In genomic region chr5:107476783-107477182, GRCh38 we compare ENCODE assay signal across 8 cellular contexts.
DNase-seq lines count a peak whose midpoint lies in the region; ATAC-seq and TF ChIP-seq lines count a peak whose summit lies in the region.

No MANE protein-coding gene starts in this region.

- peak; percentile 53 for DNase-seq in GM23338 (ENCODE audit: low spot score)
- peak; percentile 30 for DNase-seq in NCI-H2029 treated with DMSO at 0.1 percent for 48 hours (lab: John Stamatoyannopoulos, UW)
- DNase-seq in fibroblast of gingiva (ENCODE audit: low read depth): peak; percentile 24
- no peak for DNase-seq in EL
- DNase-seq in OCI-M2 (lab: John Stamatoyannopoulos, UW; ENCODE audit: unreplicated experiment): no peak
- DNase-seq in RKO (ENCODE audit: low spot score): no peak
- no peak for DNase-seq in CD1c-positive myeloid dendritic cell (ENCODE audit: extremely low spot score)

- H2AFZ ChIP-seq in GM23338: no peak overlapping the region

- peaks cover 75% of the 10 kb centered on the region for H3K4me1 Mint-ChIP-seq in GM23338

- no peak overlapping the region for H3K4me2 ChIP-seq in GM23338

- no peak for TF ChIP-seq CTCF in GM23338 (conservative IDR thresholded peaks at IDR 0.05; ENCODE audit: low read depth in 2 of 2)

- H3K4me3 Mint-ChIP-seq in GM23338: no peak overlapping the region

- H3F3A ChIP-seq in GM23338 (replicated peaks; ENCODE audit: low read depth): no peaks in the 10 kb centered on the region

- H3K36me3 Mint-ChIP-seq in GM23338 (ENCODE audit: low read depth): no peaks in the 10 kb centered on the region

- H3K4me3 ChIP-seq in GM23338: no peak overlapping the region

- no peak overlapping the region for H3K27ac ChIP-seq in GM23338 (ENCODE audit: low read depth)

- no peaks in the 10 kb centered on the region for H3K36me3 ChIP-seq in GM23338 (ENCODE audit: insufficient read depth)

- H3K9me3 Mint-ChIP-seq in GM23338: no peaks in the 10 kb centered on the region

- ATAC-seq in GM18867 (IDR thresholded peaks at IDR 0.05; ENCODE audit: unreplicated experiment) (peak; percentile 92), GM23338 (no peak)

- H3K9me2 ChIP-seq in GM23338 (ENCODE audit: insufficient read depth): 0 out of 2 replicates have a peak, but pooled peaks cover 3% of the 10 kb centered on the region

- H3K79me2 ChIP-seq in GM23338 (replicated peaks; ENCODE audit: insufficient read depth): no peaks in the 10 kb centered on the region

- H4K20me1 ChIP-seq in GM23338 (replicated peaks; ENCODE audit: insufficient read depth): no peaks in the 10 kb centered on the region

- H3K27me3 Mint-ChIP-seq in GM23338 (ENCODE audit: insufficient read depth, low read depth, poor library complexity): peaks cover 2% of the 10 kb centered on the region

- peak overlapping the region; percentile 78; the same call in 1 of the 2 replicates for H3K27ac Mint-ChIP-seq in GM23338

- peaks cover 59% of the 10 kb centered on the region for H3K4me1 ChIP-seq in GM23338 (ENCODE audit: insufficient read depth)

- no peaks in the 10 kb centered on the region for H3K27me3 ChIP-seq in GM23338 (ENCODE audit: insufficient read depth)

TF ChIP-seq in GM23338, 12 proteins besides CTCF, POLR2A, EP300 and RAD21:
- no peak for TF ChIP-seq JUNB (IDR thresholded peaks at IDR 0.05; ENCODE audit: unreplicated experiment)
- no peak for TF ChIP-seq EZH2 (IDR thresholded peaks at IDR 0.05; ENCODE audit: low read depth, unreplicated experiment)
- no peak for TF ChIP-seq EZH2phosphoT487 (IDR thresholded peaks at IDR 0.05; ENCODE audit: unreplicated experiment)
- no peak for TF ChIP-seq CREB1 (CRISPR knock-in tag; IDR thresholded peaks at IDR 0.05; ENCODE audit: low read depth)
- no peak for TF ChIP-seq ZNF462 (CRISPR knock-in tag; IDR thresholded peaks at IDR 0.05)
- TF ChIP-seq STAT1 (IDR thresholded peaks at IDR 0.05; ENCODE audit: unreplicated experiment): no peak
- TF ChIP-seq REST (IDR thresholded peaks at IDR 0.05; ENCODE audit: unreplicated experiment): no peak
- no peak for TF ChIP-seq ZNF331 (CRISPR knock-in tag; IDR thresholded peaks at IDR 0.05; ENCODE audit: low read depth)
- TF ChIP-seq ZNF114 (CRISPR knock-in tag; IDR thresholded peaks at IDR 0.05): no peak
- no peak for TF ChIP-seq POLR2AphosphoS5 (IDR thresholded peaks at IDR 0.05; ENCODE audit: low read depth)
- no peak for TF ChIP-seq ETS1 (IDR thresholded peaks at IDR 0.05)
- TF ChIP-seq NANOG (IDR thresholded peaks at IDR 0.05; ENCODE audit: borderline replicate concordance): no peak

Comparison
In these comparisons a context has a peak if more than half of its experiments do, and no peak if none do; other contexts are left out.
1. DNase-seq: peak in GM23338 (single experiment), NCI-H2029 treated with DMSO at 0.1 percent for 48 hours (single experiment) and fibroblast of gingiva (single experiment); none in EL (single experiment), OCI-M2 (single experiment), RKO (single experiment) and CD1c-positive myeloid dendritic cell (single experiment).